In the genomic region with DNA sequence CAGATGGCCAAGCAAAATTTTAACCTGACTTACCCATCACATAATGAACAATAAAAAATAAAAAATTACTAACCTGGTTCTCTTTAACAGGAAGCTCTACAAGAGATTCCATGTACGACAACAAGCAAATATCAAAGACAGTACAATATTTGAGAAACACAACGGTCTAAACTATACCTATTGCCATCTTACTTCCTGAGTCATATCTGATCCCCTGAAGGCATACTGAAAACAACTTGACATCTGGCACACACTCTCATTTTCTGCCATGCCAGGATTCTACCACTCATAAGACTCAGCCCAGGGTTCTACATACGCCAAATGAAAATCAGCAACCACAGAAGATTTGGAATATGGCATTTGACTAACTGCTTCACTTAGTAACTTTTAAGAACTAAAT, we compare ENCODE assay signal across 15 cellular contexts. TPM values are rescaled to one million over a fixed set of nuclear protein-coding genes. Genes with fewer than 3 reads are reported as not detected.
DNase-seq lines count a peak whose midpoint lies in the region; ATAC-seq, FAIRE-seq and TF ChIP-seq lines count a peak whose summit lies in the region.
"Had no signal": no experiment of that assay in that cellular context is flagged by ENCODE, and none has a peak within 500 bp of the region (broad histone marks: within the 10 kb centered on the region; RNA-seq: fewer than 3 reads in every experiment).

No MANE protein-coding gene starts in this region.

- H3K27ac ChIP-seq in PC-3 (ENCODE audit: low read length) (no peak overlapping the region), GM12878 (ENCODE audit: control insufficient read depth, insufficient read depth) (no peak overlapping the region), spleen (peak overlapping the region in 5 of 8 donors; percentile 14 to 68 (median 45)), psoas muscle (no peak overlapping the region), substantia nigra (ENCODE audit: low read depth, low read length, poor library complexity, severe bottlenecking) (no peak overlapping the region)
- H3K27ac ChIP-seq: parathyroid adenoma, SJCRH30, upper lobe of right lung had no signal

- peak overlapping the region; percentile 92 for H3K27ac Mint-ChIP-seq in activated naive CD4-positive, alpha-beta T cell treated with anti-CD3 and anti-CD28 coated beads, Interleukin-2, amount 50 U/mL, for 24 hours

- H3K4me2 ChIP-seq in PC-3 (ENCODE audit: low read length) (no peak overlapping the region), GM12878 (ENCODE audit: control insufficient read depth, insufficient read depth) (no peak overlapping the region)

- no peak for TF ChIP-seq RAD21 in GM12878 (IDR thresholded peaks at IDR 0.05; ENCODE audit: insufficient read depth, low read depth, low read length)

- H3K36me3 Mint-ChIP-seq in activated naive CD4-positive, alpha-beta T cell treated with anti-CD3 and anti-CD28 coated beads, Interleukin-2, amount 50 U/mL, for 24 hours: peaks cover 11% of the 10 kb centered on the region
- H3K36me3 Mint-ChIP-seq: immature natural killer cell had no signal

- POLR2A ChIA-PET in PC-3 (lab: Charles Lee; ENCODE audit: unreplicated experiment) (no interaction called here), GM12878 (lab: Charles Lee) (interaction anchor here (0.7 to 1.6 kb wide), 2 partner anchors 10 to 41 kb away, joined by 3 to 4 read pairs; no protein-coding TSS in a partner anchor)

- WGBS in GM12878 (ENCODE audit: insufficient coverage, insufficient replicate concordance, low lambda C conversion rate, missing lambda C conversion rate): 53% methylated on average over 3 of the region's 3 CpGs
- WGBS in spleen, 5 donors: 61 to 69% (median 65%) methylated on average over 3 of the region's 3 CpGs
- 87 to 90% (median 88%) methylated on average over 3 of the region's 3 CpGs for WGBS in psoas muscle, 3 donors

- SMC1A ChIA-PET in GM12878 (lab: Charles Lee; ENCODE audit: uncharacterized antibody, unreplicated experiment): interaction anchor here (1.1 to 3.3 kb wide), 5 partner anchors 10 to 42 kb away, joined by 3 to 19 read pairs (median 8); no protein-coding TSS in a partner anchor

- BruUV-seq in PC-3 (replicated peaks; lab: Mats Ljungman, UMichigan): no TSS peak
- BruUV-seq in GM12878 (replicated peaks; lab: Mats Ljungman, UMichigan): no TSS peak

- H3F3A ChIP-seq in PC-3 (ENCODE audit: low read length, unreplicated experiment): no peaks in the 10 kb centered on the region

- H2AFZ ChIP-seq in PC-3 (ENCODE audit: low read length) (no peak overlapping the region), GM12878 (ENCODE audit: control insufficient read depth, low read depth, low read length) (no peak overlapping the region)
- H2AFZ ChIP-seq: parathyroid adenoma had no signal

- no peaks in the 10 kb centered on the region for H3K9me2 ChIP-seq in PC-3 (replicated peaks; ENCODE audit: low read length)

- H3K27me3 ChIP-seq in PC-3 (ENCODE audit: low read length) (no peaks in the 10 kb centered on the region), GM12878 (replicated peaks in 1 of 2; ENCODE audit: control insufficient read depth in 2 of 2, insufficient read depth in 2 of 2, low read length in 1 of 2) (no peaks in the 10 kb centered on the region), spleen (replicated peaks in 1 of 7) (no peaks in the 10 kb centered on the region), psoas muscle (ENCODE audit: insufficient read depth in 3 of 3, low read length in 2 of 3) (no peaks in the 10 kb centered on the region)
- H3K27me3 ChIP-seq: SJCRH30, upper lobe of right lung had no signal

- intact Hi-C loops in PC-3 (cut with micrococcal nuclease): no loop called here
- intact Hi-C loops in GM12878 (cut with micrococcal nuclease; ENCODE audit: unreplicated experiment): loop anchor here (2.0 kb wide), 1 partner anchor 41 kb away; no protein-coding TSS in a partner anchor
- intact Hi-C loops in spleen (cut with DNase I; ENCODE audit: low total_unique reads): no loop called here
- intact Hi-C loops in psoas muscle (cut with DNase I): no loop called here

- DNase-seq in activated naive CD4-positive, alpha-beta T cell treated with anti-CD3 and anti-CD28 coated beads, Interleukin-2, amount 50 U/mL, for 16 hours: no peak
- DNase-seq in PC-3 (peak; percentile 22), GM12878 (ENCODE audit: low read depth, low spot score) (no peak), spleen (no peak), psoas muscle (no peak), NCI-H1417 (lab: John Stamatoyannopoulos, UW) (no peak), substantia nigra (lab: John Stamatoyannopoulos, UW) (no peak)
- DNase-seq: activated CD8-positive, alpha-beta memory T cell treated with anti-CD3 and anti-CD28 coated beads, Interleukin-2, amount 50 U/mL, for 4 hours; immature natural killer cell; Kasumi-1; NCI-H187; SJCRH30; upper lobe of right lung had no signal

- H3K9me3 Mint-ChIP-seq in activated naive CD4-positive, alpha-beta T cell treated with anti-CD3 and anti-CD28 coated beads, Interleukin-2, amount 50 U/mL, for 24 hours: no peaks in the 10 kb centered on the region
- H3K9me3 Mint-ChIP-seq: immature natural killer cell had no signal

- peaks cover 53% of the 10 kb centered on the region for H3K79me2 ChIP-seq in PC-3 (ENCODE audit: low read length)
- peaks cover 17% of the 10 kb centered on the region for H3K79me2 ChIP-seq in GM12878 (ENCODE audit: control insufficient read depth, insufficient read depth, low read length)

- TF ChIP-seq EP300 in GM12878 (IDR thresholded peaks at IDR 0.05; ENCODE audit: borderline replicate concordance in 1 of 2, control insufficient read depth in 1 of 2, low read depth in 2 of 2, low read length in 2 of 2): no peak

- RAD21 ChIA-PET in GM12878 (lab: Charles Lee; ENCODE audit: unreplicated experiment): interaction anchor here (1.2 to 1.9 kb wide), 3 partner anchors 10 to 84 kb away, joined by 3 to 6 read pairs (median 4); no protein-coding TSS in a partner anchor

- H3K4me1 Mint-ChIP-seq in activated naive CD4-positive, alpha-beta T cell treated with anti-CD3 and anti-CD28 coated beads, Interleukin-2, amount 50 U/mL, for 24 hours: peaks cover 70% of the 10 kb centered on the region

- H3K4me3 Mint-ChIP-seq in activated naive CD4-positive, alpha-beta T cell treated with anti-CD3 and anti-CD28 coated beads, Interleukin-2, amount 50 U/mL, for 24 hours: peak overlapping the region; percentile 81

- H4K20me1 ChIP-seq in PC-3 (ENCODE audit: low read length) (no peaks in the 10 kb centered on the region), GM12878 (ENCODE audit: control insufficient read depth, insufficient read depth) (no peaks in the 10 kb centered on the region)

- no peaks in the 10 kb centered on the region for H3K36me3 ChIP-seq in PC-3 (ENCODE audit: low read depth, low read length)
- H3K36me3 ChIP-seq in GM12878 (ENCODE audit: control insufficient read depth in 2 of 2, insufficient read depth in 2 of 2, low read length in 1 of 2): no peaks in the 10 kb centered on the region
- H3K36me3 ChIP-seq in spleen: peaks cover 0 to 16% (median 3%) of the 10 kb centered on the region in 6 donors
- H3K36me3 ChIP-seq in psoas muscle (ENCODE audit: insufficient read depth in 1 of 2, low read depth in 1 of 2): no peaks in the 10 kb centered on the region
- H3K36me3 ChIP-seq: upper lobe of right lung had no signal

- no peaks in the 10 kb centered on the region for H3K27me3 Mint-ChIP-seq in activated naive CD4-positive, alpha-beta T cell treated with anti-CD3 and anti-CD28 coated beads, Interleukin-2, amount 50 U/mL, for 24 hours

- H3K9ac ChIP-seq in PC-3 (ENCODE audit: low read length): no peak overlapping the region
- H3K9ac ChIP-seq in GM12878 (ENCODE audit: control insufficient read depth, insufficient read depth, low read length): no peak overlapping the region
- H3K9ac ChIP-seq: parathyroid adenoma had no signal

- TF ChIP-seq POLR2A in GM12878 (IDR thresholded peaks at IDR 0.05; ENCODE audit: low read depth, low read length) (no peak), spleen (IDR thresholded peaks at IDR 0.05) (no peak)

- H3K4me1 ChIP-seq in PC-3 (ENCODE audit: insufficient read depth, low read length): peaks cover 5% of the 10 kb centered on the region; the same call in 1 of the 2 replicates
- H3K4me1 ChIP-seq in GM12878 (ENCODE audit: control insufficient read depth, insufficient read depth, low read length): peaks cover 26% of the 10 kb centered on the region
- H3K4me1 ChIP-seq in spleen: peaks cover 15 to 92% (median 48%) of the 10 kb centered on the region in 6 donors
- H3K4me1 ChIP-seq in psoas muscle: peaks cover 11% of the 10 kb centered on the region
- H3K4me1 ChIP-seq: parathyroid adenoma had no signal

- CTCF ChIA-PET in PC-3 (lab: Charles Lee) (interaction anchor here (0.7 kb wide), 1 partner anchor 81 kb away, joined by 5 read pairs; no protein-coding TSS in a partner anchor), GM12878 (lab: Yijun Ruan, JAX) (interaction anchor here (0.7 to 1.6 kb wide), 3 partner anchors 10 to 255 kb away, joined by 3 to 4 read pairs (median 4); no protein-coding TSS in a partner anchor)

- in situ Hi-C loops in GM12878 (cut with MboI): no loop called here

- TF ChIP-seq CTCF in PC-3 (conservative IDR thresholded peaks at IDR 0.05; ENCODE audit: low read depth, low read length) (no peak), GM12878 (IDR thresholded peaks at IDR 0.05 in 2 of 3, conservative IDR thresholded peaks at IDR 0.05 in 1 of 3; ENCODE audit: control insufficient read depth in 2 of 3, extremely low read depth in 1 of 3, insufficient read depth in 1 of 3, low read depth in 3 of 3, low read length in 3 of 3) (no peak), spleen (IDR thresholded peaks at IDR 0.05 in 8 of 11, conservative IDR thresholded peaks at IDR 0.05 in 3 of 11) (no peak), psoas muscle (IDR thresholded peaks at IDR 0.05) (no peak)

- H3K9me3 ChIP-seq in PC-3 (ENCODE audit: low read length) (no peaks in the 10 kb centered on the region), GM12878 (replicated peaks; ENCODE audit: control insufficient read depth, insufficient read depth, low read length) (no peaks in the 10 kb centered on the region), spleen (no peaks in the 10 kb centered on the region), psoas muscle (no peaks in the 10 kb centered on the region)
- H3K9me3 ChIP-seq: SJCRH30, upper lobe of right lung had no signal

- ATAC-seq in PC-3 (no peak), GM12878 (peak; percentile 40), psoas muscle (no peak)
- ATAC-seq: upper lobe of right lung had no signal

- H3K4me3 ChIP-seq in PC-3 (ENCODE audit: low read length): no peak overlapping the region
- H3K4me3 ChIP-seq in GM12878: no peak overlapping the region
- H3K4me3 ChIP-seq in spleen: no peak overlapping the region
- H3K4me3 ChIP-seq in psoas muscle: no peak overlapping the region
- H3K4me3 ChIP-seq: SJCRH30, upper lobe of right lung had no signal

- no peak for FAIRE-seq in GM12878 (lab: Jason Lieb, UNC)

RNA-seq across cellular contexts. Expression of a gene that starts 13.8 kb away (rescaled TPM):
- 37.7 and 46.9 TPM in 2 replicates for total RNA-seq in PC-3 (2014; rRNA removed)
- 297 and 334 TPM in 2 replicates for total RNA-seq in GM12878 (2013; cell fraction: nucleolus; rRNA removed)
- total RNA-seq in GM12878 (2014; rRNA removed): 101 and 102 TPM in 2 replicates
- 96.5 and 106 TPM in 2 replicates for total RNA-seq in GM12878 (2014; rRNA removed; fragmentation: Illumina TruSeq; extraction: Trizol)
- total RNA-seq in GM12878 (2021): 91.3 and 94.2 TPM in 2 replicates
- polyA plus RNA-seq in GM12878 (2011; ENCODE audit: low read depth): 37.7 TPM
- 93.6 and 157 TPM in 2 replicates for polyA plus RNA-seq in GM12878 (2011; rRNA removed)
- polyA plus RNA-seq in GM12878 (2011; cell fraction: cytosol; rRNA removed): 167 and 190 TPM in 2 replicates
- polyA plus RNA-seq in GM12878 (2011; cell fraction: nucleus; rRNA removed): 172 and 245 TPM in 2 replicates
- polyA plus RNA-seq in GM12878 (2012): 46.8 and 47.7 TPM in 2 replicates
- 127 and 135 TPM in 2 replicates for polyA plus RNA-seq in GM12878 (2014; fragmentation: Illumina TruSeq; extraction: Trizol)
- polyA plus RNA-seq in GM12878 (2014; fragmentation: Nextera tagmentation; extraction: Ambion mirVana): 10 to 100 TPM; 15.6 to 24.1 TPM
- 63.8 and 78.9 TPM in 2 replicates for polyA plus RNA-seq in GM12878 (2014; rRNA removed)
- 10 to 100 TPM; 15.7 to 16.6 TPM for polyA plus RNA-seq in GM12878 (2016; fragmentation: Nextera tagmentation; extraction: Ambion mirVana)
- polyA minus RNA-seq in GM12878 (2011; rRNA and poly(A)+ RNA removed): 392 and 436 TPM in 2 replicates
- 76.6 and 77.9 TPM in 2 replicates for polyA minus RNA-seq in GM12878 (2011; cell fraction: cytosol; rRNA and poly(A)+ RNA removed)
- polyA minus RNA-seq in GM12878 (2011; cell fraction: nucleus; rRNA and poly(A)+ RNA removed): 140 and 188 TPM in 2 replicates
- 100 to 1,000 TPM; 105 to 157 (median 112) TPM for total RNA-seq in spleen
- 10 to 100 TPM; 20.8 to 33.8 (median 25.1) TPM for polyA plus RNA-seq in spleen
- total RNA-seq in psoas muscle: 10 to 100 TPM; 27.2 to 45.1 (median 32.3) TPM
- 10 to 100 TPM; 27.4 to 82.1 (median 30.3) TPM for polyA plus RNA-seq in psoas muscle

Comparison
In these comparisons a context has a peak if more than half of its experiments do, and no peak if none do; other contexts are left out.
1. H3K27ac ChIP-seq: peak in spleen (5 of 8); none in PC-3 (single experiment), GM12878 (single experiment), psoas muscle (single experiment) and substantia nigra (single experiment).